In genomic region chr12:116525418-116526001, GRCh38 we compare ENCODE assay signal across 9 cellular contexts. TPM values are rescaled to one million over a fixed set of nuclear protein-coding genes. Genes with fewer than 3 reads are reported as not detected.
DNase-seq lines count a peak whose midpoint lies in the region; ATAC-seq and TF ChIP-seq lines count a peak whose summit lies in the region.
"Had no signal": no experiment of that assay in that cellular context is flagged by ENCODE, and none has a peak within 500 bp of the region (broad histone marks: within the 10 kb centered on the region; RNA-seq: fewer than 3 reads in every experiment).

No MANE protein-coding gene starts in this region.

- peaks cover 27% of the 10 kb centered on the region for H3K27me3 Mint-ChIP-seq in Calu3 (ENCODE audit: unreplicated experiment)

- WGBS in prostate gland: 11% methylated on average over 15 of the region's 15 CpGs

- peaks cover 3% of the 10 kb centered on the region for H3K9me3 Mint-ChIP-seq in Calu3 (ENCODE audit: low read depth, unreplicated experiment)

- no peaks in the 10 kb centered on the region for H3K36me3 Mint-ChIP-seq in Calu3 (ENCODE audit: insufficient read depth, unreplicated experiment)

- peak overlapping the region; percentile 13 for H3K4me3 Mint-ChIP-seq in Calu3 (ENCODE audit: low read depth, unreplicated experiment)

- no peak for TF ChIP-seq CTCF in Calu3 (IDR thresholded peaks at IDR 0.05; ENCODE audit: unreplicated experiment)
- no peak for TF ChIP-seq CTCF in prostate gland (IDR thresholded peaks at IDR 0.05)

- no peaks in the 10 kb centered on the region for H3K9me3 ChIP-seq in prostate gland

- no TSS peak for BruUV-seq in Calu3 (replicated peaks; lab: Mats Ljungman, UMichigan)

- peak; percentile 55 for DNase-seq in Calu3
- DNase-seq in Right ventricle myocardium superior: peak; percentile 58
- peak; percentile 84 for DNase-seq in prostate gland (ENCODE audit: low spot score)
- DNase-seq in NCI-H82 treated with DMSO at 0.1 percent for 48 hours (lab: John Stamatoyannopoulos, UW; ENCODE audit: unreplicated experiment): no peak
- no peak for DNase-seq in NCI-H1436 (lab: John Stamatoyannopoulos, UW)
- DNase-seq in cerebellar nuclear complex (lab: John Stamatoyannopoulos, UW): no peak

- peaks cover 29% of the 10 kb centered on the region for H3K4me1 Mint-ChIP-seq in Calu3 (ENCODE audit: low read depth, unreplicated experiment)

- H3K36me3 ChIP-seq in prostate gland: no peaks in the 10 kb centered on the region

- no peak overlapping the region for H3K27ac Mint-ChIP-seq in Calu3 (ENCODE audit: unreplicated experiment)

- peak overlapping the region in 1 of 2 donors; percentile 6 for H3K4me3 ChIP-seq in prostate gland

- TF ChIP-seq POLR2A in prostate gland (IDR thresholded peaks at IDR 0.05): no peak

- peaks cover 9% of the 10 kb centered on the region for H3K4me1 ChIP-seq in prostate gland (replicated peaks)

- CTCF ChIA-PET in Calu3 (lab: Charles Lee): no interaction called here

- H3K27ac ChIP-seq in prostate gland: peak overlapping the region; percentile 68 to 70
- H3K27ac ChIP-seq: KMS-11 had no signal

- H3K27me3 ChIP-seq in prostate gland (replicated peaks; ENCODE audit: insufficient read depth): no peaks in the 10 kb centered on the region

- ATAC-seq in SK-N-SH treated with all-trans-retinoic acid at 6 μM for 48 hours: peak; percentile 91
- ATAC-seq in Right ventricle myocardium superior (ENCODE audit: poor library complexity): peak; percentile 87
- ATAC-seq in GM21717 (IDR thresholded peaks at IDR 0.05; ENCODE audit: unreplicated experiment): no peak

- intact Hi-C loops in Calu3 (cut with micrococcal nuclease; ENCODE audit: unreplicated experiment) (no loop called here), Right ventricle myocardium superior (cut with DNase I) (no loop called here), prostate gland (cut with DNase I) (loop anchor here (5.0 kb wide), 2 partner anchors 72 to 248 kb away; partner anchors contain the start of gene MED13L)

TF ChIP-seq in SK-N-SH treated with all-trans-retinoic acid at 6 μM for 48 hours, 23 proteins besides CTCF, POLR2A, EP300 and RAD21:
- TF ChIP-seq ZFP30 (CRISPR knock-in tag; IDR thresholded peaks at IDR 0.05) (no peak), ZC3H10 (CRISPR knock-in tag; IDR thresholded peaks at IDR 0.05) (no peak), RARB (CRISPR knock-in tag; IDR thresholded peaks at IDR 0.05) (no peak), PPARA (CRISPR knock-in tag; IDR thresholded peaks at IDR 0.05; ENCODE audit: borderline replicate concordance) (no peak), ZNF565 (CRISPR knock-in tag; conservative IDR thresholded peaks at IDR 0.05; ENCODE audit: low read depth) (no peak), ARNTL (CRISPR knock-in tag; IDR thresholded peaks at IDR 0.05; ENCODE audit: borderline replicate concordance, low read depth) (no peak), ISL1 (CRISPR knock-in tag; IDR thresholded peaks at IDR 0.05) (no peak)

RNA-seq across cellular contexts. Expression of gene MAP1LC3B2, which starts 33.7 kb away (rescaled TPM):
- total RNA-seq in Calu3 (2022) (0.91 and 0.97 TPM in 2 replicates), Right ventricle myocardium superior (4.1 TPM), prostate gland (1 to 10 TPM in 1 of 2 donors, not detected in 1; 1.6 TPM)

Comparison
In these comparisons a context has a peak if more than half of its experiments do, and no peak if none do; other contexts are left out.
1. DNase-seq: peak in Calu3 (single experiment), Right ventricle myocardium superior (single experiment) and prostate gland (single experiment); none in NCI-H82 treated with DMSO at 0.1 percent for 48 hours (single experiment), NCI-H1436 (single experiment) and cerebellar nuclear complex (0 of 2).